ENCODE assay signal across 8 cellular contexts in the genomic region with DNA sequence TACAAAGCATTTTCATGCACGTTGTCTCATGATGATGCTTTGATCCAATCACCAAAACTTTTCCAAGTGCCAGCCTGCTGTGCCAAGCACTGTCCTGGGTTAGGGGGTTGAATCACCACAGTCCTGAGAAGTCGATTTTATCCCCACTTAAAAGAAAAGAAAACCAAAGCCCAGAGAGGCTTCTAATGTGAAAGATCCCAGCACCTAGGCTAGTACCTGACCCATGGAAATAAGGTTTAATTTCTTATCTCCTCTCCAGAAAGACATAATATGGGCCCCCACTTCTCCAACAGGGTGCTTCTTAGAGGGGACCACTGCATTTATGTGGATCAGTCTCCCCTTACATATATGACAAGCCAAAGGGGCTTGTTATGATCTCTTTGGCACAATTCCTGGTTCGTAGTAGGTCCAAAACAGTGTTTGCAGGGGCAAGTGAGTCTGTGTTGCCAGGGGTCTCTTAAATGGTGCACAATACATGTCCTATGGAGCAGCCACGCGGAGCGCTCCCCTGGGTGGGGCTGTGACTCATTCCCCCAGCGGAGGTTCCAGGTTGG. TPM values are rescaled to one million over a fixed set of nuclear protein-coding genes. Genes with fewer than 3 reads are reported as not detected.
DNase-seq lines count a peak whose midpoint lies in the region; ATAC-seq and TF ChIP-seq lines count a peak whose summit lies in the region.

No MANE protein-coding gene starts in this region.

- ATAC-seq in GM18511 (IDR thresholded peaks at IDR 0.05; ENCODE audit: unreplicated experiment) (no peak), HG03097 (IDR thresholded peaks at IDR 0.05; ENCODE audit: low FRiP score, unreplicated experiment) (no peak)

- peak; percentile 6 for DNase-seq in H7
- peak in 1 of 2 donors; percentile 45 for DNase-seq in foreskin fibroblast
- no peak for DNase-seq in GM19240 (ENCODE audit: insufficient read length, low spot score)
- no peak for DNase-seq in putamen (ENCODE audit: low spot score)

- peaks cover 47 to 64% (median 48%) of the 10 kb centered on the region in 3 donors for H3K4me1 ChIP-seq in skeletal muscle tissue (ENCODE audit: control insufficient read depth in 3 of 3, insufficient read depth in 3 of 3, low read length in 3 of 3)

- H3K36me3 ChIP-seq in H7 (replicated peaks; ENCODE audit: control insufficient read depth, insufficient read depth, low read length) (no peaks in the 10 kb centered on the region), skeletal muscle tissue (ENCODE audit: control insufficient read depth in 3 of 3, insufficient read depth in 3 of 3, low read length in 3 of 3) (peaks cover 0 to 4% (median 2%) of the 10 kb centered on the region in 3 donors)

- peak overlapping the region; percentile 83 for H3K4me3 ChIP-seq in H7 (ENCODE audit: insufficient read depth, low read depth, low read length)
- H3K4me3 ChIP-seq in foreskin fibroblast (ENCODE audit: low read depth in 1 of 2, low read length in 2 of 2): peak overlapping the region; percentile 52 to 65
- H3K4me3 ChIP-seq in skeletal muscle tissue (ENCODE audit: low read length in 3 of 3): peak overlapping the region; percentile 22 to 96 (median 68)

- H3K27ac ChIP-seq in VCaP (peak overlapping the region; percentile 97), skeletal muscle tissue (ENCODE audit: low read depth, low read length) (peak overlapping the region; percentile 100)

- H3K9me3 ChIP-seq in skeletal muscle tissue (ENCODE audit: control insufficient read depth in 3 of 3, low read length in 3 of 3): no peaks in the 10 kb centered on the region

- TF ChIP-seq CTCF in VCaP (conservative IDR thresholded peaks at IDR 0.05): 0 out of 2 replicates have a peak, but pooled peaks have one; percentile 64
- no peak for TF ChIP-seq CTCF in foreskin fibroblast (IDR thresholded peaks at IDR 0.05; ENCODE audit: low read depth, low read length)

- H3K27me3 ChIP-seq in H7 (ENCODE audit: control insufficient read depth, insufficient read depth, low read length) (no peaks in the 10 kb centered on the region; the same call in 1 of the 2 replicates), skeletal muscle tissue (ENCODE audit: control insufficient read depth in 3 of 3, insufficient read depth in 3 of 3, low read length in 3 of 3) (no peaks in the 10 kb centered on the region)

- peak overlapping the region; percentile 61 to 93 (median 84) for H3K9ac ChIP-seq in skeletal muscle tissue (ENCODE audit: low read depth in 1 of 3, low read length in 3 of 3)

RNA-seq across cellular contexts. Expression of gene BCL9L, which starts 1.9 kb away (rescaled TPM):
- 15.8 and 18.5 TPM in 2 replicates for total RNA-seq in H7 (2014; rRNA removed; shearing (Covaris generic))
- 24.0 TPM for total RNA-seq in skeletal muscle tissue

RNA-seq across cellular contexts. Expression of gene UPK2, which starts 28.5 kb away (rescaled TPM):
- 0.21 TPM in 1 of 2 replicates, not detected in the other for total RNA-seq in H7 (2014; rRNA removed; shearing (Covaris generic))
- not detected for total RNA-seq in skeletal muscle tissue

RNA-seq across cellular contexts. Expression of gene FOXR1, which starts 43.9 kb away (rescaled TPM):
- not detected in 2 replicates for total RNA-seq in H7 (2014; rRNA removed; shearing (Covaris generic))
- not detected for total RNA-seq in skeletal muscle tissue

RNA-seq across cellular contexts. Expression of gene CXCR5, which starts 43.9 kb away (rescaled TPM):
- total RNA-seq in H7 (2014; rRNA removed; shearing (Covaris generic)): 0.04 TPM in 1 of 2 replicates, not detected in the other
- not detected for total RNA-seq in skeletal muscle tissue
